ENCODE assay signal across 25 cellular contexts in genomic region chr5:181120311-181120710, GRCh38. TPM values are rescaled to one million over a fixed set of nuclear protein-coding genes. Genes with fewer than 3 reads are reported as not detected.
DNase-seq lines count a peak whose midpoint lies in the region; ATAC-seq, FAIRE-seq and TF ChIP-seq lines count a peak whose summit lies in the region.
"Had no signal": no experiment of that assay in that cellular context is flagged by ENCODE, and none has a peak within 500 bp of the region (broad histone marks: within the 10 kb centered on the region; RNA-seq: fewer than 3 reads in every experiment).

No MANE protein-coding gene starts in this region.

- H3K9me1 ChIP-seq in endothelial cell of umbilical vein (replicated peaks; ENCODE audit: control insufficient read depth, extremely low read depth, insufficient read depth, low read length) = no peaks in the 10 kb centered on the region

- H3K36me3 Mint-ChIP-seq in osteocyte (ENCODE audit: unreplicated experiment) (no peaks in the 10 kb centered on the region), mesothelial cell of epicardium (no peaks in the 10 kb centered on the region)

- H3K4me3 Mint-ChIP-seq in osteocyte (ENCODE audit: unreplicated experiment) (no peak overlapping the region), mesothelial cell of epicardium (no peak overlapping the region)

- no peak overlapping the region for H3K4me2 ChIP-seq in endothelial cell of umbilical vein (ENCODE audit: insufficient read depth, low read length)

- H3K9ac ChIP-seq in endothelial cell of umbilical vein (replicated peaks; ENCODE audit: extremely low read depth, insufficient read depth, low read length) = no peak overlapping the region

- no peak for TF ChIP-seq CTCF in endothelial cell of umbilical vein (IDR thresholded peaks at IDR 0.05; ENCODE audit: extremely low read depth in 1 of 2, insufficient read depth in 1 of 2, low read depth in 1 of 2, low read length in 2 of 2)
- TF ChIP-seq CTCF in osteocyte (IDR thresholded peaks at IDR 0.05) = no peak
- TF ChIP-seq CTCF in mesothelial cell of epicardium (IDR thresholded peaks at IDR 0.05; ENCODE audit: unreplicated experiment) = no peak

- no TSS peak for BruUV-seq in endothelial cell of umbilical vein (replicated peaks; lab: Mats Ljungman, UMichigan)

- no peaks in the 10 kb centered on the region for H4K20me1 ChIP-seq in endothelial cell of umbilical vein (replicated peaks; ENCODE audit: control insufficient read depth, extremely low read depth, insufficient read depth, low read length)

- no peak overlapping the region for H2AFZ ChIP-seq in endothelial cell of umbilical vein (ENCODE audit: low read depth, low read length)

- POLR2A ChIA-PET in endothelial cell of umbilical vein (lab: Charles Lee) = no interaction called here

- no peak for FAIRE-seq in endothelial cell of umbilical vein (lab: Jason Lieb, UNC)
- FAIRE-seq: HepG2 had no signal

- peaks cover 46% of the 10 kb centered on the region for H3K27me3 Mint-ChIP-seq in osteocyte (ENCODE audit: unreplicated experiment)
- peaks cover 94% of the 10 kb centered on the region for H3K27me3 Mint-ChIP-seq in mesothelial cell of epicardium (ENCODE audit: low read depth)

- H3K4me1 Mint-ChIP-seq in osteocyte (ENCODE audit: unreplicated experiment) (no peaks in the 10 kb centered on the region), mesothelial cell of epicardium (no peaks in the 10 kb centered on the region)

- peaks cover 6% of the 10 kb centered on the region for H3K9me3 Mint-ChIP-seq in osteocyte (ENCODE audit: unreplicated experiment)
- no peaks in the 10 kb centered on the region for H3K9me3 Mint-ChIP-seq in mesothelial cell of epicardium

- no peak for ATAC-seq in GM18861 (IDR thresholded peaks at IDR 0.05; ENCODE audit: unreplicated experiment)
- ATAC-seq: activated CD4-positive, CD25-positive, alpha-beta regulatory T cell treated with anti-CD3 and anti-CD28 coated beads, Interleukin-2, amount 50 U/mL, for 24 hours; HepG2 had no signal

- no peaks in the 10 kb centered on the region for H3K9me3 ChIP-seq in endothelial cell of umbilical vein (replicated peaks; ENCODE audit: control insufficient read depth, insufficient read depth, low read length)
- H3K9me3 ChIP-seq: right atrium auricular region had no signal

- no peak overlapping the region for H3K4me3 ChIP-seq in endothelial cell of umbilical vein (replicated peaks in 1 of 3; ENCODE audit: insufficient read depth in 1 of 3, low read depth in 1 of 3, low read length in 3 of 3)
- H3K4me3 ChIP-seq: right atrium auricular region had no signal

- H3K4me1 ChIP-seq in endothelial cell of umbilical vein (ENCODE audit: control insufficient read depth, extremely low read depth, insufficient read depth, low read length) = peaks cover 3% of the 10 kb centered on the region
- H3K4me1 ChIP-seq: right atrium auricular region had no signal

- H3K36me3 ChIP-seq in endothelial cell of umbilical vein (ENCODE audit: control insufficient read depth in 2 of 2, extremely low read depth in 1 of 2, insufficient read depth in 2 of 2, low read length in 2 of 2) = no peaks in the 10 kb centered on the region
- H3K36me3 ChIP-seq: right atrium auricular region had no signal

- DNase-seq in Daoy (ENCODE audit: low read depth) = peak; percentile 67
- peak; percentile 37 for DNase-seq in M059J (ENCODE audit: low read depth)
- DNase-seq in endothelial cell of umbilical vein (ENCODE audit: low read depth, low spot score) = no peak
- peak; percentile 34 for DNase-seq in osteocyte (ENCODE audit: extremely low spot score, unreplicated experiment)
- no peak for DNase-seq in mesothelial cell of epicardium (ENCODE audit: low spot score in 2 of 2, unreplicated experiment in 2 of 2)
- DNase-seq in GM19238 (ENCODE audit: insufficient read length, low spot score) = no peak
- DNase-seq: activated CD8-positive, alpha-beta memory T cell treated with anti-CD3 and anti-CD28 coated beads for 24 hours; glutamatergic neuron; NCI-H1417 treated with DMSO at 0.1 percent for 48 hours; NCI-H2171; NCI-H526 treated with DMSO at 0.1 percent for 48 hours; occipital lobe; stimulated activated CD4-positive, alpha-beta T cell treated with anti-CD3 and anti-CD28 coated beads, Interleukin-15, amount 100 ng/mL, for 24 hours; T-helper 9 cell had no signal

- dilution Hi-C loops in endothelial cell of umbilical vein (cut with MboI; ENCODE audit: extremely low pct_ligation_motif_present, low sequenced_read_pairs) = no loop called here

- no peak for TF ChIP-seq POLR2A in endothelial cell of umbilical vein (IDR thresholded peaks at IDR 0.05; ENCODE audit: low read depth, low read length)

- no peak overlapping the region for H3K27ac ChIP-seq in endothelial cell of umbilical vein (ENCODE audit: insufficient read depth, low read depth, low read length)
- H3K27ac ChIP-seq: right atrium auricular region had no signal

- no peaks in the 10 kb centered on the region for H3K79me2 ChIP-seq in endothelial cell of umbilical vein (ENCODE audit: control insufficient read depth, insufficient read depth, low read length)

- H3K27me3 ChIP-seq in endothelial cell of umbilical vein (ENCODE audit: control insufficient read depth in 2 of 2, insufficient read depth in 2 of 2, low read length in 2 of 2) = peaks cover 10 to 17% of the 10 kb centered on the region in 2 experiments

- intact Hi-C loops in endothelial cell of umbilical vein (cut with micrococcal nuclease) = no loop called here

- CTCF ChIA-PET in endothelial cell of umbilical vein (lab: Charles Lee) = no interaction called here

- H3K27ac Mint-ChIP-seq in osteocyte (ENCODE audit: unreplicated experiment) (no peak overlapping the region), mesothelial cell of epicardium (no peak overlapping the region)

TF ChIP-seq in endothelial cell of umbilical vein, 7 proteins besides CTCF, POLR2A, EP300 and RAD21:
- TF ChIP-seq FOS (IDR thresholded peaks at IDR 0.05; ENCODE audit: borderline replicate concordance, insufficient read depth, low read length) = peak; percentile 49
- no peak for TF ChIP-seq POLR2AphosphoS5 (IDR thresholded peaks at IDR 0.05; ENCODE audit: insufficient read depth, low read depth, low read length)

RNA-seq across cellular contexts. Expression of gene OR2V1, which starts 10.7 kb away (rescaled TPM):
- total RNA-seq in Daoy (2014; rRNA removed; shearing (Covaris generic)) = not detected in 2 replicates
- total RNA-seq in M059J (2014; rRNA removed; shearing (Covaris generic)) = not detected in 2 replicates
- total RNA-seq in endothelial cell of umbilical vein (not detected in 2 replicates), osteocyte (not detected in 2 replicates), mesothelial cell of epicardium (not detected in 3 replicates)
- not detected in 2 replicates for polyA plus RNA-seq in endothelial cell of umbilical vein
- not detected in 2 replicates for polyA plus RNA-seq in endothelial cell of umbilical vein (2011; cell fraction: cytosol; rRNA removed)
- polyA plus RNA-seq in endothelial cell of umbilical vein (2011; cell fraction: nucleus; rRNA removed) = not detected in 2 replicates
- polyA plus RNA-seq in endothelial cell of umbilical vein (2012) = not detected in 2 replicates
- polyA minus RNA-seq in endothelial cell of umbilical vein = not detected in 2 replicates
- polyA minus RNA-seq in endothelial cell of umbilical vein (2011; cell fraction: cytosol; rRNA and poly(A)+ RNA removed) = not detected
- not detected in 2 replicates for polyA minus RNA-seq in endothelial cell of umbilical vein (2011; cell fraction: nucleus; rRNA and poly(A)+ RNA removed)
- total RNA-seq: dermis microvascular lymphatic vessel endothelial cell, H4, HepG2, lower leg skin, occipital lobe, OCI-LY7, right atrium auricular region, SK-MEL-5, temporal lobe had no signal
- polyA plus RNA-seq: esophagus, HepG2 had no signal

RNA-seq across cellular contexts. Expression of gene OR2V2, which starts 27.1 kb away (rescaled TPM):
- not detected in 2 replicates for total RNA-seq in Daoy (2014; rRNA removed; shearing (Covaris generic))
- not detected in 2 replicates for total RNA-seq in M059J (2014; rRNA removed; shearing (Covaris generic))
- total RNA-seq in endothelial cell of umbilical vein (not detected in 2 replicates), osteocyte (not detected in 2 replicates), mesothelial cell of epicardium (not detected in 3 replicates)
- not detected in 2 replicates for polyA plus RNA-seq in endothelial cell of umbilical vein
- not detected in 2 replicates for polyA plus RNA-seq in endothelial cell of umbilical vein (2011; cell fraction: cytosol; rRNA removed)
- not detected in 2 replicates for polyA plus RNA-seq in endothelial cell of umbilical vein (2011; cell fraction: nucleus; rRNA removed)
- polyA plus RNA-seq in endothelial cell of umbilical vein (2012) = not detected in 2 replicates
- not detected in 2 replicates for polyA minus RNA-seq in endothelial cell of umbilical vein
- polyA minus RNA-seq in endothelial cell of umbilical vein (2011; cell fraction: cytosol; rRNA and poly(A)+ RNA removed) = not detected
- not detected in 2 replicates for polyA minus RNA-seq in endothelial cell of umbilical vein (2011; cell fraction: nucleus; rRNA and poly(A)+ RNA removed)
- total RNA-seq: dermis microvascular lymphatic vessel endothelial cell, H4, HepG2, lower leg skin, occipital lobe, right atrium auricular region, SK-MEL-5, temporal lobe had no signal
- polyA plus RNA-seq: esophagus, HepG2 had no signal

Comparison
In these comparisons a context has a peak if more than half of its experiments do, and no peak if none do; other contexts are left out.
1. DNase-seq: peak in Daoy (single experiment), M059J (single experiment) and osteocyte (single experiment); none in endothelial cell of umbilical vein (single experiment), mesothelial cell of epicardium (0 of 2) and GM19238 (single experiment).